In genomic region chr7:129376076-129376777, GRCh38 we compare ENCODE assay signal across 8 cellular contexts. TPM values are rescaled to one million over a fixed set of nuclear protein-coding genes. Genes with fewer than 3 reads are reported as not detected.
DNase-seq lines count a peak whose midpoint lies in the region; ATAC-seq and TF ChIP-seq lines count a peak whose summit lies in the region.

No MANE protein-coding gene starts in this region.

- ATAC-seq in esophagus mucosa: peak; percentile 84

- H3K4me1 Mint-ChIP-seq in activated CD4-positive, alpha-beta T cell treated with anti-CD3 and anti-CD28 coated beads, Interleukin-2, amount 10 ng/mL, durations not matched to agents 7 days and 5 days: peaks cover 28% of the 10 kb centered on the region
- H3K4me1 Mint-ChIP-seq in osteocyte (ENCODE audit: unreplicated experiment): no peaks in the 10 kb centered on the region

- H3K9me3 Mint-ChIP-seq in activated CD4-positive, alpha-beta T cell treated with anti-CD3 and anti-CD28 coated beads, Interleukin-2, amount 10 ng/mL, durations not matched to agents 7 days and 5 days: no peaks in the 10 kb centered on the region
- H3K9me3 Mint-ChIP-seq in osteocyte (ENCODE audit: unreplicated experiment): no peaks in the 10 kb centered on the region

- DNase-seq in AG20443 (ENCODE audit: low spot score): peak; percentile 35
- DNase-seq in GM19240 (ENCODE audit: insufficient read length, low spot score): peak; percentile 12
- peak; percentile 10 for DNase-seq in NCI-H2107 (lab: John Stamatoyannopoulos, UW)
- DNase-seq in activated CD4-positive, alpha-beta T cell treated with anti-CD3 and anti-CD28 coated beads, Interleukin-2, amount 10 ng/mL, durations not matched to agents 7 days and 5 days: peak; percentile 68
- DNase-seq in osteocyte (ENCODE audit: extremely low spot score, unreplicated experiment): no peak
- DNase-seq in GOT3 (lab: John Stamatoyannopoulos, UW): no peak
- DNase-seq in KG1 (lab: John Stamatoyannopoulos, UW): no peak

- peak; percentile 61 for TF ChIP-seq CTCF in osteocyte (IDR thresholded peaks at IDR 0.05)

- H3K36me3 Mint-ChIP-seq in activated CD4-positive, alpha-beta T cell treated with anti-CD3 and anti-CD28 coated beads, Interleukin-2, amount 10 ng/mL, durations not matched to agents 7 days and 5 days (ENCODE audit: low read depth): no peaks in the 10 kb centered on the region
- peaks cover 7% of the 10 kb centered on the region for H3K36me3 Mint-ChIP-seq in osteocyte (ENCODE audit: unreplicated experiment)

- H3K27me3 Mint-ChIP-seq in activated CD4-positive, alpha-beta T cell treated with anti-CD3 and anti-CD28 coated beads, Interleukin-2, amount 10 ng/mL, durations not matched to agents 7 days and 5 days: no peaks in the 10 kb centered on the region
- no peaks in the 10 kb centered on the region for H3K27me3 Mint-ChIP-seq in osteocyte (ENCODE audit: unreplicated experiment)

- no peak overlapping the region for H3K4me3 Mint-ChIP-seq in activated CD4-positive, alpha-beta T cell treated with anti-CD3 and anti-CD28 coated beads, Interleukin-2, amount 10 ng/mL, durations not matched to agents 7 days and 5 days
- H3K4me3 Mint-ChIP-seq in osteocyte (ENCODE audit: unreplicated experiment): no peak overlapping the region

- CTCF ChIA-PET in activated CD4-positive, alpha-beta T cell treated with anti-CD3 and anti-CD28 coated beads, Interleukin-2, amount 10 ng/mL, durations not matched to agents 7 days and 5 days (lab: Charles Lee): interaction anchor here (0.6 to 7.0 kb wide), 13 partner anchors 7 to 545 kb away, joined by 3 to 78 read pairs (median 4); partner anchors contain the start of gene STRIP2

- POLR2A ChIA-PET in activated CD4-positive, alpha-beta T cell treated with anti-CD3 and anti-CD28 coated beads, Interleukin-2, amount 10 ng/mL, durations not matched to agents 7 days and 5 days (lab: Charles Lee): interaction anchor here (1.5 kb wide), 1 partner anchor 9 kb away, joined by 4 read pairs; no protein-coding TSS in a partner anchor

- no peak overlapping the region for H3K27ac Mint-ChIP-seq in activated CD4-positive, alpha-beta T cell treated with anti-CD3 and anti-CD28 coated beads, Interleukin-2, amount 10 ng/mL, durations not matched to agents 7 days and 5 days
- no peak overlapping the region for H3K27ac Mint-ChIP-seq in osteocyte (ENCODE audit: unreplicated experiment)

RNA-seq across cellular contexts. Expression of gene STRIP2, which starts 58.0 kb away (rescaled TPM):
- 10 to 100 TPM; 10.7 to 12.1 TPM for total RNA-seq in activated CD4-positive, alpha-beta T cell treated with anti-CD3 and anti-CD28 coated beads, Interleukin-2, amount 10 ng/mL, durations not matched to agents 7 days and 5 days
- total RNA-seq in esophagus mucosa (3.4 TPM), osteocyte (0.73 and 0.81 TPM in 2 replicates)

Comparison
In these comparisons a context has a peak if more than half of its experiments do, and no peak if none do; other contexts are left out.
1. DNase-seq: peak in AG20443 (single experiment), GM19240 (single experiment), NCI-H2107 (single experiment) and activated CD4-positive, alpha-beta T cell treated with anti-CD3 and anti-CD28 coated beads, Interleukin-2, amount 10 ng/mL, durations not matched to agents 7 days and 5 days (single experiment); none in osteocyte (single experiment), GOT3 (single experiment) and KG1 (single experiment).